Comparison of ENCODE assay signal across 12 cellular contexts in genomic region chr3:133412511-133413165, GRCh38. TPM values are rescaled to one million over a fixed set of nuclear protein-coding genes. Genes with fewer than 3 reads are reported as not detected.
DNase-seq lines count a peak whose midpoint lies in the region; ATAC-seq and TF ChIP-seq lines count a peak whose summit lies in the region.
"Had no signal": no experiment of that assay in that cellular context is flagged by ENCODE, and none has a peak within 500 bp of the region (broad histone marks: within the 10 kb centered on the region; RNA-seq: fewer than 3 reads in every experiment).

No MANE protein-coding gene starts in this region.

- CTCF ChIA-PET in activated CD8-positive, alpha-beta T cell treated with anti-CD3 and anti-CD28 coated beads for 36 hours (lab: Charles Lee): interaction anchor here (1.1 to 1.3 kb wide), 2 partner anchors 11 to 686 kb away, joined by 3 to 4 read pairs; no protein-coding TSS in a partner anchor
- CTCF ChIA-PET in activated CD4-positive, alpha-beta memory T cell treated with anti-CD3 and anti-CD28 coated beads, Interleukin-2, amount 10 ng/mL, durations not matched to agents 7 days and 5 days (lab: Charles Lee): interaction anchor here (0.9 to 4.6 kb wide), 2 partner anchors 11 to 371 kb away, joined by 3 to 14 read pairs; no protein-coding TSS in a partner anchor

- no peaks in the 10 kb centered on the region for H3K27me3 Mint-ChIP-seq in activated CD8-positive, alpha-beta T cell treated with anti-CD3 and anti-CD28 coated beads for 36 hours
- H3K27me3 Mint-ChIP-seq in activated CD4-positive, alpha-beta memory T cell treated with anti-CD3 and anti-CD28 coated beads, Interleukin-2, amount 10 ng/mL, durations not matched to agents 7 days and 5 days: peaks cover 16% of the 10 kb centered on the region

- no peak overlapping the region for H3K27ac Mint-ChIP-seq in activated CD8-positive, alpha-beta T cell treated with anti-CD3 and anti-CD28 coated beads for 36 hours
- H3K27ac Mint-ChIP-seq in activated CD4-positive, alpha-beta memory T cell treated with anti-CD3 and anti-CD28 coated beads, Interleukin-2, amount 10 ng/mL, durations not matched to agents 7 days and 5 days: no peak overlapping the region

- H3K4me3 ChIP-seq in heart left ventricle (peak overlapping the region in 4 of 12 donors; percentile 0 to 37 (median 30)), sigmoid colon (peak overlapping the region in 2 of 4 donors; percentile 26 to 30)

- no peak for TF ChIP-seq EP300 in sigmoid colon (IDR thresholded peaks at IDR 0.05)

- no peaks in the 10 kb centered on the region for H3K9me3 ChIP-seq in heart left ventricle
- no peaks in the 10 kb centered on the region for H3K9me3 ChIP-seq in sigmoid colon
- H3K9me3 ChIP-seq: tibial artery had no signal

- no peak for TF ChIP-seq CTCF in activated CD8-positive, alpha-beta T cell treated with anti-CD3 and anti-CD28 coated beads for 36 hours (IDR thresholded peaks at IDR 0.05)
- TF ChIP-seq CTCF in heart left ventricle (IDR thresholded peaks at IDR 0.05) (no peak), sigmoid colon (IDR thresholded peaks at IDR 0.05) (no peak)

- TF ChIP-seq POLR2A in heart left ventricle (IDR thresholded peaks at IDR 0.05): no peak
- TF ChIP-seq POLR2A in sigmoid colon (IDR thresholded peaks at IDR 0.05): no peak

- 42 to 49% (median 46%) methylated on average over 18 to 19 of the region's 19 CpGs for WGBS in heart left ventricle, 4 donors
- 60 to 68% methylated on average over 19 of the region's 19 CpGs for WGBS in sigmoid colon, 2 donors

- peak; percentile 38 for DNase-seq in ELF-1 (ENCODE audit: low read depth, low spot score)
- no peak for DNase-seq in activated CD8-positive, alpha-beta T cell treated with anti-CD3 and anti-CD28 coated beads for 36 hours
- DNase-seq in heart left ventricle: no peak
- peak; percentile 72 for DNase-seq in sigmoid colon
- DNase-seq in T1000 (lab: John Stamatoyannopoulos, UW): no peak
- DNase-seq in activated CD8-positive, alpha-beta memory T cell treated with anti-CD3 and anti-CD28 coated beads, Interleukin-2, amount 50 U/mL, for 48 hours: no peak
- no peak for DNase-seq in activated CD4-positive, alpha-beta memory T cell treated with anti-CD3 and anti-CD28 coated beads, Interleukin-2, amount 10 ng/mL, durations not matched to agents 7 days and 5 days
- DNase-seq in UCSD-AML1 (lab: John Stamatoyannopoulos, UW; ENCODE audit: unreplicated experiment): no peak
- DNase-seq: naive thymus-derived CD4-positive, alpha-beta T cell; NCI-H1694; tibial artery had no signal

- H3K36me3 Mint-ChIP-seq in activated CD8-positive, alpha-beta T cell treated with anti-CD3 and anti-CD28 coated beads for 36 hours (ENCODE audit: low read depth): no peaks in the 10 kb centered on the region
- H3K36me3 Mint-ChIP-seq in activated CD4-positive, alpha-beta memory T cell treated with anti-CD3 and anti-CD28 coated beads, Interleukin-2, amount 10 ng/mL, durations not matched to agents 7 days and 5 days (ENCODE audit: low read depth): no peaks in the 10 kb centered on the region
- H3K36me3 Mint-ChIP-seq: naive thymus-derived CD4-positive, alpha-beta T cell had no signal

- peak overlapping the region in 1 of 12 donors; percentile 58 for H3K27ac ChIP-seq in heart left ventricle
- peak overlapping the region in 3 of 4 donors; percentile 27 to 72 (median 55) for H3K27ac ChIP-seq in sigmoid colon
- H3K27ac ChIP-seq: tibial artery had no signal

- H3K4me3 Mint-ChIP-seq in activated CD8-positive, alpha-beta T cell treated with anti-CD3 and anti-CD28 coated beads for 36 hours: no peak overlapping the region
- no peak overlapping the region for H3K4me3 Mint-ChIP-seq in activated CD4-positive, alpha-beta memory T cell treated with anti-CD3 and anti-CD28 coated beads, Interleukin-2, amount 10 ng/mL, durations not matched to agents 7 days and 5 days

- H3K4me1 ChIP-seq in heart left ventricle: peaks cover 0 to 9% (median 2%) of the 10 kb centered on the region in 12 donors
- H3K4me1 ChIP-seq in sigmoid colon: peaks cover 0 to 17% (median 7%) of the 10 kb centered on the region in 4 donors

- H3K9me3 Mint-ChIP-seq in activated CD8-positive, alpha-beta T cell treated with anti-CD3 and anti-CD28 coated beads for 36 hours: no peaks in the 10 kb centered on the region
- no peaks in the 10 kb centered on the region for H3K9me3 Mint-ChIP-seq in activated CD4-positive, alpha-beta memory T cell treated with anti-CD3 and anti-CD28 coated beads, Interleukin-2, amount 10 ng/mL, durations not matched to agents 7 days and 5 days

- intact Hi-C loops in activated CD8-positive, alpha-beta T cell treated with anti-CD3 and anti-CD28 coated beads for 36 hours (cut with micrococcal nuclease): no loop called here
- intact Hi-C loops in heart left ventricle (cut with DNase I): no loop called here
- intact Hi-C loops in sigmoid colon (cut with DNase I): no loop called here

- no peaks in the 10 kb centered on the region for H3K36me3 ChIP-seq in heart left ventricle
- H3K36me3 ChIP-seq in sigmoid colon: no peaks in the 10 kb centered on the region
- H3K36me3 ChIP-seq: tibial artery had no signal

- peak; percentile 19 for ATAC-seq in activated CD8-positive, alpha-beta T cell treated with anti-CD3 and anti-CD28 coated beads for 36 hours
- peak in 3 of 4 donors; percentile 39 to 77 (median 55) for ATAC-seq in heart left ventricle

- H3K27me3 ChIP-seq in heart left ventricle (peaks cover 0 to 15% (median 4%) of the 10 kb centered on the region in 9 donors), sigmoid colon (no peaks in the 10 kb centered on the region)

- peaks cover 3% of the 10 kb centered on the region for H3K4me1 Mint-ChIP-seq in activated CD8-positive, alpha-beta T cell treated with anti-CD3 and anti-CD28 coated beads for 36 hours (ENCODE audit: low read depth)
- no peaks in the 10 kb centered on the region for H3K4me1 Mint-ChIP-seq in activated CD4-positive, alpha-beta memory T cell treated with anti-CD3 and anti-CD28 coated beads, Interleukin-2, amount 10 ng/mL, durations not matched to agents 7 days and 5 days

- POLR2A ChIA-PET in activated CD8-positive, alpha-beta T cell treated with anti-CD3 and anti-CD28 coated beads for 36 hours (lab: Charles Lee): interaction anchor here (0.6 to 1.2 kb wide), 2 partner anchors 30 to 174 kb away, joined by 3 read pairs; no protein-coding TSS in a partner anchor
- POLR2A ChIA-PET in activated CD4-positive, alpha-beta memory T cell treated with anti-CD3 and anti-CD28 coated beads, Interleukin-2, amount 10 ng/mL, durations not matched to agents 7 days and 5 days (lab: Charles Lee): interaction anchor here (1.0 kb wide), 1 partner anchor 161 kb away, joined by 3 read pairs; the partner anchor contains the start of gene CDV3

RNA-seq across cellular contexts. Expression of gene BFSP2, which starts 12.8 kb away (rescaled TPM):
- total RNA-seq in activated CD8-positive, alpha-beta T cell treated with anti-CD3 and anti-CD28 coated beads for 36 hours: 1 to 10 TPM in 1 of 2 experiments, under 1 TPM in 1; 0.51 to 1.1 TPM
- not detected for total RNA-seq in heart left ventricle
- not detected for polyA plus RNA-seq in heart left ventricle
- total RNA-seq in sigmoid colon: not detected
- 1 to 10 TPM in 1 of 3 donors, not detected in 2; 2.5 TPM for polyA plus RNA-seq in sigmoid colon
- 1 to 10 TPM in 1 of 2 experiments, under 1 TPM in 1; 0.55 to 1.0 TPM for total RNA-seq in activated CD4-positive, alpha-beta memory T cell treated with anti-CD3 and anti-CD28 coated beads, Interleukin-2, amount 10 ng/mL, durations not matched to agents 7 days and 5 days
- total RNA-seq: glomerular endothelial cell; naive thymus-derived CD4-positive, alpha-beta T cell had no signal

Comparison
In these comparisons a context has a peak if more than half of its experiments do, and no peak if none do; other contexts are left out.
1. DNase-seq: peak in ELF-1 (single experiment) and sigmoid colon (single experiment); none in activated CD8-positive, alpha-beta T cell treated with anti-CD3 and anti-CD28 coated beads for 36 hours (single experiment), heart left ventricle (0 of 5), T1000 (single experiment), activated CD8-positive, alpha-beta memory T cell treated with anti-CD3 and anti-CD28 coated beads, Interleukin-2, amount 50 U/mL, for 48 hours (single experiment), activated CD4-positive, alpha-beta memory T cell treated with anti-CD3 and anti-CD28 coated beads, Interleukin-2, amount 10 ng/mL, durations not matched to agents 7 days and 5 days (single experiment) and UCSD-AML1 (single experiment).